In the genomic region with DNA sequence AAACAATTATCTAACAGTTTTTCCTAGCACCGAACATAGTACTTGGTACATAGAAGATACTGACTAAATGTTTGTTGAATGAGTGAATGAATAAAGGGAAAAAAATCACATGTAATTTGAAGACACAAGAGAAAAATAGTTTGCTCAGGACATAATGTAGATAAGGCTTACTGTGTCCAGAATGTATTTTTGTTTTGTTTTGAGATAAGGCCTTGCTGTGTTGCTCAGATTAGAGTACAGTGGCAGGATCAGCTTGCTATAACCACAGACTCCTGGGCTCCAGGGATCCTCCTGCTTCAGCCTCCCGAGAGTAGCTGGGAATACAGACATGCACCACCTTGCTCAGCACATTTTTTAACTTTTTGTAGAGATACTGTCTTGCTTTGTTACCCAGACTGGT, we compare ENCODE assay signal across 2 cellular contexts.
TF ChIP-seq lines count a peak whose summit lies in the region.

No MANE protein-coding gene starts in this region.

TF ChIP-seq in HEK293, 187 proteins besides CTCF, POLR2A, EP300 and RAD21 (continued from another document and continues in another):
- TF ChIP-seq, protein P1, sequence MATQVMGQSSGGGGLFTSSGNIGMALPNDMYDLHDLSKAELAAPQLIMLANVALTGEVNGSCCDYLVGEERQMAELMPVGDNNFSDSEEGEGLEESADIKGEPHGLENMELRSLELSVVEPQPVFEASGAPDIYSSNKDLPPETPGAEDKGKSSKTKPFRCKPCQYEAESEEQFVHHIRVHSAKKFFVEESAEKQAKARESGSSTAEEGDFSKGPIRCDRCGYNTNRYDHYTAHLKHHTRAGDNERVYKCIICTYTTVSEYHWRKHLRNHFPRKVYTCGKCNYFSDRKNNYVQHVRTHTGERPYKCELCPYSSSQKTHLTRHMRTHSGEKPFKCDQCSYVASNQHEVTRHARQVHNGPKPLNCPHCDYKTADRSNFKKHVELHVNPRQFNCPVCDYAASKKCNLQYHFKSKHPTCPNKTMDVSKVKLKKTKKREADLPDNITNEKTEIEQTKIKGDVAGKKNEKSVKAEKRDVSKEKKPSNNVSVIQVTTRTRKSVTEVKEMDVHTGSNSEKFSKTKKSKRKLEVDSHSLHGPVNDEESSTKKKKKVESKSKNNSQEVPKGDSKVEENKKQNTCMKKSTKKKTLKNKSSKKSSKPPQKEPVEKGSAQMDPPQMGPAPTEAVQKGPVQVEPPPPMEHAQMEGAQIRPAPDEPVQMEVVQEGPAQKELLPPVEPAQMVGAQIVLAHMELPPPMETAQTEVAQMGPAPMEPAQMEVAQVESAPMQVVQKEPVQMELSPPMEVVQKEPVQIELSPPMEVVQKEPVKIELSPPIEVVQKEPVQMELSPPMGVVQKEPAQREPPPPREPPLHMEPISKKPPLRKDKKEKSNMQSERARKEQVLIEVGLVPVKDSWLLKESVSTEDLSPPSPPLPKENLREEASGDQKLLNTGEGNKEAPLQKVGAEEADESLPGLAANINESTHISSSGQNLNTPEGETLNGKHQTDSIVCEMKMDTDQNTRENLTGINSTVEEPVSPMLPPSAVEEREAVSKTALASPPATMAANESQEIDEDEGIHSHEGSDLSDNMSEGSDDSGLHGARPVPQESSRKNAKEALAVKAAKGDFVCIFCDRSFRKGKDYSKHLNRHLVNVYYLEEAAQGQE (tag by site-specific recombination; IDR thresholded peaks at IDR 0.05) = no peak
- no peak for TF ChIP-seq SALL2 (tag by site-specific recombination; IDR thresholded peaks at IDR 0.05; ENCODE audit: borderline replicate concordance)
- TF ChIP-seq ZBTB21 (tag by site-specific recombination; IDR thresholded peaks at IDR 0.05) = no peak
- TF ChIP-seq YY2 (tag by site-specific recombination; IDR thresholded peaks at IDR 0.05) = no peak
- no peak for TF ChIP-seq ZNF639 (tag by site-specific recombination; IDR thresholded peaks at IDR 0.05)
- TF ChIP-seq ZNF335 (tag by site-specific recombination; conservative IDR thresholded peaks at IDR 0.05) = no peak
- no peak for TF ChIP-seq ZNF549 (tag by site-specific recombination; IDR thresholded peaks at IDR 0.05)
- TF ChIP-seq SCRT1 (tag by site-specific recombination; IDR thresholded peaks at IDR 0.05; ENCODE audit: borderline replicate concordance) = no peak
- TF ChIP-seq ZNF521 (tag by site-specific recombination; IDR thresholded peaks at IDR 0.05) = no peak
- no peak for TF ChIP-seq ZNF514 (tag by site-specific recombination; IDR thresholded peaks at IDR 0.05)
- no peak for TF ChIP-seq KLF9 (tag by site-specific recombination; IDR thresholded peaks at IDR 0.05; ENCODE audit: low read depth)
- TF ChIP-seq ZXDB (tag by site-specific recombination; IDR thresholded peaks at IDR 0.05) = peak; percentile 49; the same call in 1 of the 2 replicates
- TF ChIP-seq, protein P2, sequence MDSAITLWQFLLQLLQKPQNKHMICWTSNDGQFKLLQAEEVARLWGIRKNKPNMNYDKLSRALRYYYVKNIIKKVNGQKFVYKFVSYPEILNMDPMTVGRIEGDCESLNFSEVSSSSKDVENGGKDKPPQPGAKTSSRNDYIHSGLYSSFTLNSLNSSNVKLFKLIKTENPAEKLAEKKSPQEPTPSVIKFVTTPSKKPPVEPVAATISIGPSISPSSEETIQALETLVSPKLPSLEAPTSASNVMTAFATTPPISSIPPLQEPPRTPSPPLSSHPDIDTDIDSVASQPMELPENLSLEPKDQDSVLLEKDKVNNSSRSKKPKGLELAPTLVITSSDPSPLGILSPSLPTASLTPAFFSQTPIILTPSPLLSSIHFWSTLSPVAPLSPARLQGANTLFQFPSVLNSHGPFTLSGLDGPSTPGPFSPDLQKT (IDR thresholded peaks at IDR 0.05; ENCODE audit: borderline replicate concordance, low read depth, low read length) = no peak
- peak; percentile 76; the same call in 1 of the 2 replicates for TF ChIP-seq TRIM28 (IDR thresholded peaks at IDR 0.05; ENCODE audit: borderline replicate concordance, low read length)
- no peak for TF ChIP-seq ZNF354C (tag by site-specific recombination; IDR thresholded peaks at IDR 0.05; ENCODE audit: borderline replicate concordance, low read depth)
- no peak for TF ChIP-seq OVOL3 (tag by site-specific recombination; IDR thresholded peaks at IDR 0.05)
- TF ChIP-seq ZNF501 (tag by site-specific recombination; IDR thresholded peaks at IDR 0.05) = no peak
- TF ChIP-seq, protein P3, sequence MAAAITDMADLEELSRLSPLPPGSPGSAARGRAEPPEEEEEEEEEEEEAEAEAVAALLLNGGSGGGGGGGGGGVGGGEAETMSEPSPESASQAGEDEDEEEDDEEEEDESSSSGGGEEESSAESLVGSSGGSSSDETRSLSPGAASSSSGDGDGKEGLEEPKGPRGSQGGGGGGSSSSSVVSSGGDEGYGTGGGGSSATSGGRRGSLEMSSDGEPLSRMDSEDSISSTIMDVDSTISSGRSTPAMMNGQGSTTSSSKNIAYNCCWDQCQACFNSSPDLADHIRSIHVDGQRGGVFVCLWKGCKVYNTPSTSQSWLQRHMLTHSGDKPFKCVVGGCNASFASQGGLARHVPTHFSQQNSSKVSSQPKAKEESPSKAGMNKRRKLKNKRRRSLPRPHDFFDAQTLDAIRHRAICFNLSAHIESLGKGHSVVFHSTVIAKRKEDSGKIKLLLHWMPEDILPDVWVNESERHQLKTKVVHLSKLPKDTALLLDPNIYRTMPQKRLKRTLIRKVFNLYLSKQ (tag by site-specific recombination; IDR thresholded peaks at IDR 0.05; ENCODE audit: borderline replicate concordance) = no peak
- TF ChIP-seq ZNF214 (tag by site-specific recombination; IDR thresholded peaks at IDR 0.05; ENCODE audit: borderline replicate concordance) = no peak
- TF ChIP-seq, protein P4, sequence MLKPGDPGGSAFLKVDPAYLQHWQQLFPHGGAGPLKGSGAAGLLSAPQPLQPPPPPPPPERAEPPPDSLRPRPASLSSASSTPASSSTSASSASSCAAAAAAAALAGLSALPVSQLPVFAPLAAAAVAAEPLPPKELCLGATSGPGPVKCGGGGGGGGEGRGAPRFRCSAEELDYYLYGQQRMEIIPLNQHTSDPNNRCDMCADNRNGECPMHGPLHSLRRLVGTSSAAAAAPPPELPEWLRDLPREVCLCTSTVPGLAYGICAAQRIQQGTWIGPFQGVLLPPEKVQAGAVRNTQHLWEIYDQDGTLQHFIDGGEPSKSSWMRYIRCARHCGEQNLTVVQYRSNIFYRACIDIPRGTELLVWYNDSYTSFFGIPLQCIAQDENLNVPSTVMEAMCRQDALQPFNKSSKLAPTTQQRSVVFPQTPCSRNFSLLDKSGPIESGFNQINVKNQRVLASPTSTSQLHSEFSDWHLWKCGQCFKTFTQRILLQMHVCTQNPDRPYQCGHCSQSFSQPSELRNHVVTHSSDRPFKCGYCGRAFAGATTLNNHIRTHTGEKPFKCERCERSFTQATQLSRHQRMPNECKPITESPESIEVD (tag by site-specific recombination; IDR thresholded peaks at IDR 0.05) = peak; percentile 55; the same call in 1 of the 2 replicates

TF ChIP-seq in K562, 482 proteins besides CTCF, POLR2A, EP300 and RAD21 (continued from another document and continues in another):
- TF ChIP-seq, protein P5, sequence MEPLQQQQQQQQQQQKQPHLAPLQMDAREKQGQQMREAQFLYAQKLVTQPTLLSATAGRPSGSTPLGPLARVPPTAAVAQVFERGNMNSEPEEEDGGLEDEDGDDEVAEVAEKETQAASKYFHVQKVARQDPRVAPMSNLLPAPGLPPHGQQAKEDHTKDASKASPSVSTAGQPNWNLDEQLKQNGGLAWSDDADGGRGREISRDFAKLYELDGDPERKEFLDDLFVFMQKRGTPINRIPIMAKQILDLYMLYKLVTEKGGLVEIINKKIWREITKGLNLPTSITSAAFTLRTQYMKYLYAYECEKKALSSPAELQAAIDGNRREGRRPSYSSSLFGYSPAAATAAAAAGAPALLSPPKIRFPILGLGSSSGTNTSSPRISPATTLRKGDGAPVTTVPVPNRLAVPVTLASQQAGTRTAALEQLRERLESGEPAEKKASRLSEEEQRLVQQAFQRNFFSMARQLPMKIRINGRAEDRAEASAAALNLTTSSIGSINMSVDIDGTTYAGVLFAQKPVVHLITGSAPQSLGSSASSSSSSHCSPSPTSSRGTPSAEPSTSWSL (CRISPR knock-in tag; IDR thresholded peaks at IDR 0.05; ENCODE audit: borderline replicate concordance) = no peak
- TF ChIP-seq CBFA2T3 (IDR thresholded peaks at IDR 0.05) (peak; percentile 84), ZSCAN29 (IDR thresholded peaks at IDR 0.05) (no peak), MEF2D (tag; conservative IDR thresholded peaks at IDR 0.05; ENCODE audit: low read depth) (no peak), RFX5 (IDR thresholded peaks at IDR 0.05; ENCODE audit: low read depth, low read length) (no peak), ZNF79 (CRISPR knock-in tag; IDR thresholded peaks at IDR 0.05; ENCODE audit: low read depth) (no peak), BCOR (IDR thresholded peaks at IDR 0.05) (0 out of 2 replicates have a peak, but pooled peaks have one; percentile 14), FUS (optimal IDR thresholded peaks at IDR 0.05; ENCODE audit: low read depth, low read length) (no peak), KDM2B (CRISPR knock-in tag; IDR thresholded peaks at IDR 0.05) (no peak), HNRNPUL1 (IDR thresholded peaks at IDR 0.05; ENCODE audit: low read length) (no peak), SRF (CRISPR knock-in tag; IDR thresholded peaks at IDR 0.05) (no peak), PYGO2 (tag; IDR thresholded peaks at IDR 0.05) (no peak), HDAC1 (IDR thresholded peaks at IDR 0.05) (peak in 1 of 2 experiments; percentile 59; a peak in 1 of 4 replicates), MLLT1 (IDR thresholded peaks at IDR 0.05) (peak in 1 of 2 experiments; percentile 37; a peak in 1 of 4 replicates), NFIC (IDR thresholded peaks at IDR 0.05) (peak; percentile 46), TAL1 (IDR thresholded peaks at IDR 0.05) (peak; percentile 81), ARID1B (IDR thresholded peaks at IDR 0.05) (peak; percentile 88), GTF2B (IDR thresholded peaks at IDR 0.05; ENCODE audit: extremely low read depth, insufficient read length) (no peak), TCF3 (CRISPR knock-in tag; IDR thresholded peaks at IDR 0.05) (peak; percentile 81), KDM1A (IDR thresholded peaks at IDR 0.05) (peak; percentile 47 to 64; a peak in 3 of 4 replicates), COPS2 (conservative IDR thresholded peaks at IDR 0.05) (no peak), ZNF282 (CRISPR knock-in tag; IDR thresholded peaks at IDR 0.05) (no peak), HDAC2 (IDR thresholded peaks at IDR 0.05) (peak; percentile 49; the same call in 1 of the 2 replicates), ZFP30 (CRISPR knock-in tag; IDR thresholded peaks at IDR 0.05; ENCODE audit: borderline replicate concordance) (no peak), E2F8 (IDR thresholded peaks at IDR 0.05; ENCODE audit: low read depth, partially characterized antibody) (no peak), MEIS2 (IDR thresholded peaks at IDR 0.05; ENCODE audit: partially characterized antibody) (peak; percentile 5), SOX6 (IDR thresholded peaks at IDR 0.05) (peak; percentile 91), ESRRA (IDR thresholded peaks at IDR 0.05; ENCODE audit: borderline replicate concordance, low read depth) (peak; percentile 12; the same call in 1 of the 2 replicates), SMARCC2 (IDR thresholded peaks at IDR 0.05; ENCODE audit: low read depth) (no peak)
- TF ChIP-seq, protein P6, sequence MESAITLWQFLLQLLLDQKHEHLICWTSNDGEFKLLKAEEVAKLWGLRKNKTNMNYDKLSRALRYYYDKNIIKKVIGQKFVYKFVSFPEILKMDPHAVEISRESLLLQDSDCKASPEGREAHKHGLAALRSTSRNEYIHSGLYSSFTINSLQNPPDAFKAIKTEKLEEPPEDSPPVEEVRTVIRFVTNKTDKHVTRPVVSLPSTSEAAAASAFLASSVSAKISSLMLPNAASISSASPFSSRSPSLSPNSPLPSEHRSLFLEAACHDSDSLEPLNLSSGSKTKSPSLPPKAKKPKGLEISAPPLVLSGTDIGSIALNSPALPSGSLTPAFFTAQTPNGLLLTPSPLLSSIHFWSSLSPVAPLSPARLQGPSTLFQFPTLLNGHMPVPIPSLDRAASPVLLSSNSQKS (CRISPR knock-in tag; IDR thresholded peaks at IDR 0.05) = no peak
- TF ChIP-seq, protein P7, sequence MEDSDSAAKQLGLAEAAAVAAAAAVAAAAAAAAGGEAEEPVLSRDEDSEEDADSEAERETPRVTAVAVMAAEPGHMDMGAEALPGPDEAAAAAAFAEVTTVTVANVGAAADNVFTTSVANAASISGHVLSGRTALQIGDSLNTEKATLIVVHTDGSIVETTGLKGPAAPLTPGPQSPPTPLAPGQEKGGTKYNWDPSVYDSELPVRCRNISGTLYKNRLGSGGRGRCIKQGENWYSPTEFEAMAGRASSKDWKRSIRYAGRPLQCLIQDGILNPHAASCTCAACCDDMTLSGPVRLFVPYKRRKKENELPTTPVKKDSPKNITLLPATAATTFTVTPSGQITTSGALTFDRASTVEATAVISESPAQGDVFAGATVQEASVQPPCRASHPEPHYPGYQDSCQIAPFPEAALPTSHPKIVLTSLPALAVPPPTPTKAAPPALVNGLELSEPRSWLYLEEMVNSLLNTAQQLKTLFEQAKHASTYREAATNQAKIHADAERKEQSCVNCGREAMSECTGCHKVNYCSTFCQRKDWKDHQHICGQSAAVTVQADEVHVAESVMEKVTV (CRISPR knock-in tag; IDR thresholded peaks at IDR 0.05) = no peak
